Comparison of ENCODE assay signal across 15 cellular contexts in genomic region chr13:50422181-50423148, GRCh38.
DNase-seq lines count a peak whose midpoint lies in the region; ATAC-seq and TF ChIP-seq lines count a peak whose summit lies in the region.
"Had no signal": no experiment of that assay in that cellular context is flagged by ENCODE, and none has a peak within 500 bp of the region (broad histone marks: within the 10 kb centered on the region; RNA-seq: fewer than 3 reads in every experiment).

No MANE protein-coding gene starts in this region.

- H3K27ac ChIP-seq in duodenal mucosa (ENCODE audit: low read depth, low read length) (no peak overlapping the region), gastrocnemius medialis (peak overlapping the region; percentile 74 to 89 (median 82))
- H3K27ac ChIP-seq: transverse colon had no signal

- intact Hi-C loops in gastrocnemius medialis (cut with DNase I; ENCODE audit: low total_unique reads) = no loop called here

- DNase-seq in NCI-H2029 (lab: John Stamatoyannopoulos, UW) (peak; percentile 5), NCI-H2029 treated with DMSO at 0.1 percent for 48 hours (lab: John Stamatoyannopoulos, UW) (no peak), NCI-H748 treated with DMSO at 0.1 percent for 48 hours (lab: John Stamatoyannopoulos, UW) (peak; percentile 75), gastrocnemius medialis (no peak), 8988T (no peak)
- DNase-seq: activated CD4-positive, CD25-positive, alpha-beta regulatory T cell; CD4-positive, alpha-beta T cell; GDM1; glutamatergic neuron; stimulated activated CD4-positive, alpha-beta T cell treated with anti-CD3 and anti-CD28 coated beads, Interleukin-1b, Interleukin-23, amount 100 ng/mL, for 48 hours; SW 1271; transverse colon had no signal

- H3K4me3 ChIP-seq in duodenal mucosa (ENCODE audit: low read depth in 1 of 2, low read length in 2 of 2) (peak overlapping the region; percentile 60 to 69), gastrocnemius medialis (no peak overlapping the region)
- H3K4me3 ChIP-seq: transverse colon had no signal

- ATAC-seq in gastrocnemius medialis (no peak), GM21619 (IDR thresholded peaks at IDR 0.05; ENCODE audit: unreplicated experiment) (no peak), HG02588 (IDR thresholded peaks at IDR 0.05; ENCODE audit: unreplicated experiment) (no peak)

- H3K4me1 ChIP-seq in duodenal mucosa (ENCODE audit: control insufficient read depth in 1 of 2, insufficient read depth in 2 of 2, low read length in 2 of 2) (peaks cover 9 to 21% of the 10 kb centered on the region in 2 donors), gastrocnemius medialis (peaks cover 57 to 64% of the 10 kb centered on the region in 2 donors)

- H3K9ac ChIP-seq in duodenal mucosa (ENCODE audit: low read depth in 1 of 2, low read length in 2 of 2) = no peak overlapping the region

- H3K27me3 ChIP-seq in duodenal mucosa (ENCODE audit: control insufficient read depth in 1 of 2, insufficient read depth in 2 of 2, low read length in 2 of 2) (no peaks in the 10 kb centered on the region), gastrocnemius medialis (no peaks in the 10 kb centered on the region)
- H3K27me3 ChIP-seq: transverse colon had no signal

- TF ChIP-seq CTCF in gastrocnemius medialis (IDR thresholded peaks at IDR 0.05 in 4 of 5, conservative IDR thresholded peaks at IDR 0.05 in 1 of 5) = no peak

- no peaks in the 10 kb centered on the region for H3K36me3 ChIP-seq in duodenal mucosa (ENCODE audit: control insufficient read depth in 1 of 2, insufficient read depth in 2 of 2, low read length in 2 of 2)
- H3K36me3 ChIP-seq in gastrocnemius medialis = no peaks in the 10 kb centered on the region
- H3K36me3 ChIP-seq: transverse colon had no signal

- no peak for TF ChIP-seq POLR2A in gastrocnemius medialis (IDR thresholded peaks at IDR 0.05)

- in situ Hi-C loops in gastrocnemius medialis (cut with MboI; ENCODE audit: low sequenced_read_pairs in 4 of 4) = no loop called here

- H3K9me3 ChIP-seq in duodenal mucosa (ENCODE audit: control insufficient read depth in 1 of 2, low read length in 2 of 2) = no peaks in the 10 kb centered on the region
- H3K9me3 ChIP-seq in gastrocnemius medialis = no peaks in the 10 kb centered on the region
- H3K9me3 ChIP-seq: transverse colon had no signal

Comparison
In these comparisons a context has a peak if more than half of its experiments do, and no peak if none do; other contexts are left out.
1. DNase-seq: peak in NCI-H2029 (single experiment) and NCI-H748 treated with DMSO at 0.1 percent for 48 hours (single experiment); none in NCI-H2029 treated with DMSO at 0.1 percent for 48 hours (single experiment), gastrocnemius medialis (0 of 2) and 8988T (single experiment).
2. H3K4me3 ChIP-seq: peak in duodenal mucosa (2 of 2); none in gastrocnemius medialis (0 of 4).